8 cellular contexts compared by ENCODE assay signal in the genomic region with DNA sequence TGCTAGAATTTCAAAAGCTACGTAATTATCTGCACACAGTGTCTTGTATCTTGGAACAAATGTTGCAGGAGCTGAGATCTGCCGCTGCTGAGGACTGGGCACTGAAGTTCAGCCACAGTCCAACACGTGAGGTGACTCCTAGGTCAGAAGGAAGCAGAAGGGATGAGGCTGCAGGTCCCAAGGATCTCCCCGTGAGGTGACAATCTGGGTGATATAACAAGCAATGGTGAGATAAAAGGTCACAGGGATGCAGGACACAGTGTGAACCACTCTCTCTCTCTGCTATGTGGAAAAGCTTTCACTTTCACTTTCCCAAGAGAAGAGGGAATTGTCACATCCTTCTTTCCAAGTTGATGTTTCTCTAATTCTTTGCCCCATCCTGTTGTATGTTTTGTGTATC.
DNase-seq lines count a peak whose midpoint lies in the region; ATAC-seq and TF ChIP-seq lines count a peak whose summit lies in the region.
"Had no signal": no experiment of that assay in that cellular context is flagged by ENCODE, and none has a peak within 500 bp of the region (broad histone marks: within the 10 kb centered on the region; RNA-seq: fewer than 3 reads in every experiment).

No MANE protein-coding gene starts in this region.

- peak overlapping the region; percentile 65 for H3K4ac ChIP-seq in IMR-90 (ENCODE audit: low read depth, low read length)

- H3K4me1 ChIP-seq in IMR-90 (ENCODE audit: control insufficient read depth, insufficient read depth, low read length) = 0 out of 2 replicates have a peak, but pooled peaks cover 2% of the 10 kb centered on the region
- H3K4me1 ChIP-seq in body of pancreas = no peaks in the 10 kb centered on the region
- H3K4me1 ChIP-seq in testis = no peaks in the 10 kb centered on the region

- ATAC-seq in IMR-90 (ENCODE audit: low read depth) (peak; percentile 72), body of pancreas (peak; percentile 30)
- ATAC-seq in activated CD4-positive, CD25-positive, alpha-beta regulatory T cell treated with anti-CD3 and anti-CD28 coated beads, Interleukin-2, amount 50 U/mL, for 24 hours = no peak
- no peak for ATAC-seq in effector memory CD8-positive, alpha-beta T cell (replicated peaks)
- ATAC-seq: activated CD8-positive, alpha-beta T cell treated with anti-CD3 and anti-CD28 coated beads, Interleukin-2, amount 10 ng/mL, durations not matched to agents 7 days and 5 days had no signal

- H3K36me3 ChIP-seq in IMR-90 (ENCODE audit: control insufficient read depth, insufficient read depth, low read length) = no peaks in the 10 kb centered on the region
- H3K36me3 ChIP-seq in body of pancreas (replicated peaks in 1 of 2; ENCODE audit: insufficient read depth in 1 of 2, low read depth in 2 of 2) = no peaks in the 10 kb centered on the region
- H3K36me3 ChIP-seq in testis (ENCODE audit: low read depth, missing control alignments) = no peaks in the 10 kb centered on the region

- H2AK9ac ChIP-seq in IMR-90 (replicated peaks; ENCODE audit: low read depth, low read length, poor library complexity) = peak overlapping the region; percentile 1

- peak overlapping the region; percentile 74 for H4K91ac ChIP-seq in IMR-90 (ENCODE audit: insufficient read depth, low read depth, low read length)

- H3K9me3 ChIP-seq in IMR-90 (ENCODE audit: control insufficient read depth, insufficient read depth, low read length) (no peaks in the 10 kb centered on the region), body of pancreas (no peaks in the 10 kb centered on the region), testis (no peaks in the 10 kb centered on the region)

- H2BK5ac ChIP-seq in IMR-90 (ENCODE audit: low read depth, low read length, poor library complexity, severe bottlenecking) = peak overlapping the region; percentile 53

- TF ChIP-seq CTCF in IMR-90 (conservative IDR thresholded peaks at IDR 0.05; ENCODE audit: low read depth, low read length) (no peak), body of pancreas (IDR thresholded peaks at IDR 0.05) (no peak), testis (IDR thresholded peaks at IDR 0.05) (no peak)

- H2AFZ ChIP-seq in IMR-90 (replicated peaks; ENCODE audit: low read length, poor library complexity) = peak overlapping the region; percentile 83

- DNase-seq in IMR-90 (peak; percentile 39), body of pancreas (no peak), kidney tubule cell (ENCODE audit: low spot score) (peak; percentile 46), testis (peak; percentile 47), NCI-H128 (lab: John Stamatoyannopoulos, UW; ENCODE audit: unreplicated experiment) (no peak)
- DNase-seq in effector memory CD8-positive, alpha-beta T cell = no peak
- DNase-seq: activated CD8-positive, alpha-beta T cell treated with anti-CD3 and anti-CD28 coated beads, Interleukin-2, amount 10 ng/mL, durations not matched to agents 7 days and 5 days had no signal

- H3K9me3 Mint-ChIP-seq in effector memory CD8-positive, alpha-beta T cell = peaks cover 6 to 8% of the 10 kb centered on the region in 2 donors

- H2AK5ac ChIP-seq in IMR-90 (ENCODE audit: low read depth, low read length) = no peak overlapping the region

- H3K56ac ChIP-seq in IMR-90 (ENCODE audit: extremely low read depth, insufficient read depth, low read length) = peak overlapping the region; percentile 41; the same call in 1 of the 2 replicates

- POLR2A ChIA-PET in IMR-90 (lab: Charles Lee; ENCODE audit: unreplicated experiment) = no interaction called here

- no peaks in the 10 kb centered on the region for H3K36me3 Mint-ChIP-seq in effector memory CD8-positive, alpha-beta T cell (ENCODE audit: insufficient read depth)

- H2BK20ac ChIP-seq in IMR-90 (ENCODE audit: low read depth, low read length) = peak overlapping the region; percentile 80

- no peaks in the 10 kb centered on the region for H4K20me1 ChIP-seq in IMR-90 (ENCODE audit: insufficient read depth, low read length)

- TF ChIP-seq POLR2A in IMR-90 (IDR thresholded peaks at IDR 0.05; ENCODE audit: low read depth, low read length) = no peak
- no peak for TF ChIP-seq POLR2A in body of pancreas (IDR thresholded peaks at IDR 0.05)
- no peak for TF ChIP-seq POLR2A in testis (IDR thresholded peaks at IDR 0.05)

- H3K14ac ChIP-seq in IMR-90 (replicated peaks; ENCODE audit: low read depth, low read length) = peak overlapping the region; percentile 21; the same call in 1 of the 2 replicates

- no TSS peak for BruUV-seq in IMR-90 (replicated peaks; lab: Mats Ljungman, UMichigan)

- H4K5ac ChIP-seq in IMR-90 (ENCODE audit: low read depth, low read length) = peak overlapping the region; percentile 83

- H3K27me3 ChIP-seq in IMR-90 (ENCODE audit: control insufficient read depth, insufficient read depth, low read length) (no peaks in the 10 kb centered on the region), body of pancreas (no peaks in the 10 kb centered on the region), testis (no peaks in the 10 kb centered on the region)

- TF ChIP-seq RAD21 in IMR-90 (IDR thresholded peaks at IDR 0.05; ENCODE audit: low read length) = no peak

- peaks cover 0 to 2% of the 10 kb centered on the region in 2 donors for H3K4me1 Mint-ChIP-seq in effector memory CD8-positive, alpha-beta T cell (ENCODE audit: low read depth in 2 of 2)

- in situ Hi-C loops in IMR-90 (cut with MboI; ENCODE audit: low sequenced_read_pairs) = loop anchor here (25.0 kb wide), 1 partner anchor 685 kb away; no protein-coding TSS in a partner anchor

- 0 out of 2 replicates have a peak overlapping the region, but pooled peaks have one; percentile 36 for H3K23ac ChIP-seq in IMR-90 (ENCODE audit: low read depth, low read length)

- peak overlapping the region; percentile 91 for H3K4me2 ChIP-seq in IMR-90 (ENCODE audit: low read depth, low read length)

- H3K27ac ChIP-seq in IMR-90 (ENCODE audit: insufficient read depth, low read length) (peak overlapping the region; percentile 59; the same call in 1 of the 2 replicates), body of pancreas (no peak overlapping the region), testis (peak overlapping the region; percentile 5 to 45)

- H3K4me3 ChIP-seq in IMR-90 (ENCODE audit: insufficient read depth, low read depth, low read length) = peak overlapping the region; percentile 36
- no peak overlapping the region for H3K4me3 ChIP-seq in body of pancreas
- peak overlapping the region; percentile 7 to 9 for H3K4me3 ChIP-seq in testis

- CTCF ChIA-PET in IMR-90 (lab: Yijun Ruan, JAX) = interaction anchor here (0.8 to 1.3 kb wide), 5 partner anchors 11 to 1068 kb away, joined by 3 to 4 read pairs (median 3); no protein-coding TSS in a partner anchor

- peak overlapping the region; percentile 87 to 89 for H4K8ac ChIP-seq in IMR-90 (ENCODE audit: low read depth in 2 of 2, low read length in 2 of 2)

- H2BK120ac ChIP-seq in IMR-90 (ENCODE audit: low read depth, low read length) = peak overlapping the region; percentile 82

- no peaks in the 10 kb centered on the region for H3K9me1 ChIP-seq in IMR-90 (ENCODE audit: insufficient read depth, low read length)

- no peak overlapping the region for H3K4me3 Mint-ChIP-seq in effector memory CD8-positive, alpha-beta T cell
- H3K4me3 Mint-ChIP-seq: activated CD8-positive, alpha-beta T cell treated with anti-CD3 and anti-CD28 coated beads, Interleukin-2, amount 10 ng/mL, durations not matched to agents 7 days and 5 days had no signal

- no peak overlapping the region for H3K27ac Mint-ChIP-seq in effector memory CD8-positive, alpha-beta T cell
- H3K27ac Mint-ChIP-seq: activated CD8-positive, alpha-beta T cell treated with anti-CD3 and anti-CD28 coated beads, Interleukin-2, amount 10 ng/mL, durations not matched to agents 7 days and 5 days had no signal

- H3K27me3 Mint-ChIP-seq in effector memory CD8-positive, alpha-beta T cell = no peaks in the 10 kb centered on the region

- no CpG with 5 or more reads among the region's 4 CpGs for WGBS in IMR-90 (ENCODE audit: extremely low coverage in 2 of 2, insufficient read length in 1 of 2), 2 experiments
- 53 to 55% methylated on average over 4 of the region's 4 CpGs for WGBS in body of pancreas, 2 donors
- WGBS in testis, 2 donors = 30% methylated on average over 4 of the region's 4 CpGs

- H2BK15ac ChIP-seq in IMR-90 (ENCODE audit: low read depth, low read length) = peak overlapping the region; percentile 53; the same call in 1 of the 3 replicates

- peak overlapping the region; percentile 48 for H3K9ac ChIP-seq in IMR-90 (ENCODE audit: low read depth, low read length)

- intact Hi-C loops in IMR-90 (cut with micrococcal nuclease) (loop anchor here (5.0 kb wide), 1 partner anchor 315 kb away; no protein-coding TSS in a partner anchor), body of pancreas (cut with DNase I) (no loop called here), testis (cut with DNase I; ENCODE audit: low total_unique reads) (no loop called here)

- no peaks in the 10 kb centered on the region for H3K79me1 ChIP-seq in IMR-90 (ENCODE audit: low read depth in 1 of 2, low read length in 2 of 2)

- dilution Hi-C loops in IMR-90 (cut with HindIII; ENCODE audit: low sequenced_read_pairs, unreplicated experiment) = no loop called here

- H3K18ac ChIP-seq in IMR-90 (ENCODE audit: low read depth, low read length) = peak overlapping the region; percentile 68

TF ChIP-seq in IMR-90, 13 proteins besides CTCF, POLR2A, EP300 and RAD21:
- TF ChIP-seq BHLHE40 (IDR thresholded peaks at IDR 0.05; ENCODE audit: low read depth, low read length) (peak; percentile 34; the same call in 1 of the 2 replicates), MAZ (IDR thresholded peaks at IDR 0.05; ENCODE audit: borderline replicate concordance, low read depth, low read length) (no peak)

Comparison
In these comparisons a context has a peak if more than half of its experiments do, and no peak if none do; other contexts are left out.
1. ATAC-seq: peak in IMR-90 (single experiment) and body of pancreas (single experiment); none in activated CD4-positive, CD25-positive, alpha-beta regulatory T cell treated with anti-CD3 and anti-CD28 coated beads, Interleukin-2, amount 50 U/mL, for 24 hours (0 of 2) and effector memory CD8-positive, alpha-beta T cell (single experiment).
2. DNase-seq: peak in IMR-90 (single experiment), kidney tubule cell (single experiment) and testis (single experiment); none in body of pancreas (0 of 4), NCI-H128 (single experiment) and effector memory CD8-positive, alpha-beta T cell (0 of 3).
3. H3K27ac ChIP-seq: peak in IMR-90 (single experiment) and testis (2 of 2); none in body of pancreas (0 of 4).
4. H3K4me3 ChIP-seq: peak in IMR-90 (single experiment) and testis (2 of 2); none in body of pancreas (0 of 2).